Comparison of ENCODE assay signal across 30 cellular contexts in genomic region chr1:203165800-203166161, GRCh38. TPM values are rescaled to one million over a fixed set of nuclear protein-coding genes. Genes with fewer than 3 reads are reported as not detected.
"Had no signal": no experiment of that assay in that cellular context is flagged by ENCODE, and none has a peak within 500 bp of the region (broad histone marks: within the 10 kb centered on the region; RNA-seq: fewer than 3 reads in every experiment).

No MANE protein-coding gene starts in this region.

- H3K36me3 Mint-ChIP-seq: activated naive CD4-positive, alpha-beta T cell treated with anti-CD3 and anti-CD28 coated beads, Interleukin-2, amount 50 U/mL, for 72 hours had no signal

- H3K4me1 Mint-ChIP-seq: activated CD4-positive, alpha-beta T cell treated with anti-CD3 and anti-CD28 coated beads, Interleukin-2, amount 10 ng/mL, durations not matched to agents 24 days and 14 days had no signal

- H3K9me3 ChIP-seq: adrenal gland, body of pancreas, breast epithelium, SJCRH30 had no signal

- FAIRE-seq: astrocyte, TTC549 had no signal

- H3K27ac Mint-ChIP-seq: activated CD4-positive, alpha-beta T cell treated with anti-CD3 and anti-CD28 coated beads, Interleukin-2, amount 10 ng/mL, durations not matched to agents 24 days and 14 days; activated CD8-positive, alpha-beta T cell treated with anti-CD3 and anti-CD28 coated beads, Interleukin-2, amount 10 ng/mL, durations not matched to agents 7 days and 5 days; activated T-cell treated with anti-CD3 and anti-CD28 coated beads, Interleukin-2, amount 50 U/mL, for 24 hours; activated T-helper 2 cell treated with anti-CD3 and anti-CD28 coated beads, Interferon-gamma antibody, Interleukin-2, Interleukin-4, amounts not matched to agents 10 μg/mL and 5 μg/mL and 100 μg/mL, durations not matched to agents 14 hours and 24 hours and 36 hours; T-helper 1 cell treated with Interleukin-12 subunit alpha and Interleukin-12 subunit beta and Interleukin-4 antibody, amounts not matched to agents 30 μg/mL and 1 μg/mL, for 36 hours; T-helper 2 cell treated with Interferon-gamma antibody and Interleukin-4, amounts not matched to agents 5 μg/mL and 100 μg/mL, for 36 hours had no signal

- H3K4me3 ChIP-seq: adrenal gland, body of pancreas, breast epithelium, SJCRH30, SK-N-MC had no signal

- H3K27ac ChIP-seq: adrenal gland, body of pancreas, breast epithelium, SJCRH30, SK-N-MC had no signal

- DNase-seq: activated CD4-positive, alpha-beta T cell treated with anti-CD3 and anti-CD28 coated beads, Interleukin-2, amount 10 ng/mL, durations not matched to agents 24 days and 14 days; activated CD4-positive, alpha-beta T cell treated with anti-CD3 and anti-CD28 coated beads, Interleukin-2, amount 50 U/mL, for 48 hours; activated gamma-delta T cell; activated naive CD4-positive, alpha-beta T cell treated with Interleukin-2 at 50 U/mL for 16 hours; activated T-cell treated with anti-CD3 and anti-CD28 coated beads, Interleukin-2, amount 50 U/mL, for 24 hours; adrenal gland; central memory CD4-positive, alpha-beta T cell; KBM-7; NCI-H1105; NCI-H1417 treated with DMSO at 0.1 percent for 48 hours; NCI-H187 treated with DMSO at 0.1 percent for 48 hours; NCI-H2081; NCI-H2171 treated with DMSO at 0.1 percent for 48 hours; NCI-H2227 treated with DMSO at 0.1 percent for 48 hours; NCI-H446; NCI-H526 treated with DMSO at 0.1 percent for 48 hours; NCI-H774; OCI-M1; SJCRH30 had no signal

- H3K9me3 Mint-ChIP-seq: activated CD4-positive, alpha-beta T cell treated with anti-CD3 and anti-CD28 coated beads, Interleukin-2, amount 10 ng/mL, durations not matched to agents 24 days and 14 days; activated naive CD4-positive, alpha-beta T cell treated with anti-CD3 and anti-CD28 coated beads, Interleukin-2, amount 50 U/mL, for 72 hours; activated T-cell treated with anti-CD3 and anti-CD28 coated beads, Interleukin-2, amount 50 U/mL, for 24 hours; activated T-helper 2 cell treated with anti-CD3 and anti-CD28 coated beads, Interferon-gamma antibody, Interleukin-2, Interleukin-4, amounts not matched to agents 10 μg/mL and 5 μg/mL and 100 μg/mL, durations not matched to agents 14 hours and 24 hours and 36 hours; T-helper 1 cell treated with Interleukin-12 subunit alpha and Interleukin-12 subunit beta and Interleukin-4 antibody, amounts not matched to agents 30 μg/mL and 1 μg/mL, for 36 hours; T-helper 2 cell treated with Interferon-gamma antibody and Interleukin-4, amounts not matched to agents 5 μg/mL and 100 μg/mL, for 36 hours had no signal

- H3K4me1 ChIP-seq: adrenal gland, breast epithelium, SJCRH30 had no signal

- H3K36me3 ChIP-seq: adrenal gland, breast epithelium had no signal

- H3K4me3 Mint-ChIP-seq: activated CD4-positive, alpha-beta T cell treated with anti-CD3 and anti-CD28 coated beads, Interleukin-2, amount 10 ng/mL, durations not matched to agents 24 days and 14 days; activated CD8-positive, alpha-beta T cell treated with anti-CD3 and anti-CD28 coated beads, Interleukin-2, amount 10 ng/mL, durations not matched to agents 7 days and 5 days; activated T-cell treated with anti-CD3 and anti-CD28 coated beads, Interleukin-2, amount 50 U/mL, for 24 hours; T-helper 1 cell treated with Interleukin-12 subunit alpha and Interleukin-12 subunit beta and Interleukin-4 antibody, amounts not matched to agents 30 μg/mL and 1 μg/mL, for 36 hours; T-helper 2 cell treated with Interferon-gamma antibody and Interleukin-4, amounts not matched to agents 5 μg/mL and 100 μg/mL, for 36 hours had no signal

- H3K27me3 ChIP-seq: adrenal gland, body of pancreas, breast epithelium, SJCRH30 had no signal

RNA-seq across cellular contexts. Expression of gene MYBPH, which starts 9.8 kb away (rescaled TPM):
- total RNA-seq: activated CD4-positive, alpha-beta T cell treated with anti-CD3 and anti-CD28 coated beads, Interleukin-2, amount 10 ng/mL, durations not matched to agents 24 days and 14 days; activated CD8-positive, alpha-beta T cell treated with anti-CD3 and anti-CD28 coated beads, Interleukin-2, amount 10 ng/mL, durations not matched to agents 7 days and 5 days; activated naive CD4-positive, alpha-beta T cell treated with anti-CD3 and anti-CD28 coated beads, Interleukin-2, amount 50 U/mL, for 72 hours; activated T-helper 2 cell treated with anti-CD3 and anti-CD28 coated beads, Interferon-gamma antibody, Interleukin-2, Interleukin-4, amounts not matched to agents 10 μg/mL and 5 μg/mL and 100 μg/mL, durations not matched to agents 14 hours and 24 hours and 36 hours; adrenal gland; astrocyte; body of pancreas; MCF 10A had no signal

RNA-seq across cellular contexts. Expression of gene CHI3L1, which starts 20.7 kb away (rescaled TPM):
- total RNA-seq: activated CD4-positive, alpha-beta T cell treated with anti-CD3 and anti-CD28 coated beads, Interleukin-2, amount 10 ng/mL, durations not matched to agents 24 days and 14 days; activated CD8-positive, alpha-beta T cell treated with anti-CD3 and anti-CD28 coated beads, Interleukin-2, amount 10 ng/mL, durations not matched to agents 7 days and 5 days; activated T-helper 2 cell treated with anti-CD3 and anti-CD28 coated beads, Interferon-gamma antibody, Interleukin-2, Interleukin-4, amounts not matched to agents 10 μg/mL and 5 μg/mL and 100 μg/mL, durations not matched to agents 14 hours and 24 hours and 36 hours; SJCRH30 had no signal

RNA-seq across cellular contexts. Expression of gene ADORA1, which starts 38.3 kb away (rescaled TPM):
- total RNA-seq: activated CD4-positive, alpha-beta T cell treated with anti-CD3 and anti-CD28 coated beads, Interleukin-2, amount 10 ng/mL, durations not matched to agents 24 days and 14 days; activated CD8-positive, alpha-beta T cell treated with anti-CD3 and anti-CD28 coated beads, Interleukin-2, amount 10 ng/mL, durations not matched to agents 7 days and 5 days; activated naive CD4-positive, alpha-beta T cell treated with anti-CD3 and anti-CD28 coated beads, Interleukin-2, amount 50 U/mL, for 72 hours; activated T-helper 2 cell treated with anti-CD3 and anti-CD28 coated beads, Interferon-gamma antibody, Interleukin-2, Interleukin-4, amounts not matched to agents 10 μg/mL and 5 μg/mL and 100 μg/mL, durations not matched to agents 14 hours and 24 hours and 36 hours had no signal
